ENCODE assay signal across 24 cellular contexts in genomic region chr12:114320910-114321309, GRCh38.
"Had no signal": no experiment of that assay in that cellular context is flagged by ENCODE, and none has a peak within 500 bp of the region (broad histone marks: within the 10 kb centered on the region; RNA-seq: fewer than 3 reads in every experiment).

No MANE protein-coding gene starts in this region.

- H3K4me1 ChIP-seq: neural progenitor cell, parathyroid adenoma, psoas muscle, right lobe of liver, sigmoid colon, stomach, thyroid gland, tibial nerve, upper lobe of left lung, vagina had no signal

- H3K27ac ChIP-seq: neural progenitor cell, ovary, parathyroid adenoma, psoas muscle, right lobe of liver, sigmoid colon, stomach, thoracic aorta, thyroid gland, tibial nerve, upper lobe of left lung, vagina had no signal

- H3K27me3 ChIP-seq: neural progenitor cell, ovary, right lobe of liver, sigmoid colon, thyroid gland, tibial nerve, upper lobe of left lung, vagina had no signal

- ATAC-seq: natural killer cell; psoas muscle; right lobe of liver; stimulated activated effector memory CD8-positive, alpha-beta T cell treated with anti-CD3 and anti-CD28 coated beads, Interleukin-12 subunit alpha, Interleukin-12 subunit beta, amount 100 ng/mL, for 72 hours; stimulated activated naive B cell treated with anti-CD40 and anti-IgM and Interleukin-4, amounts not matched to agents 10 μg/mL and 1 μg/mL and 100 μg/mL, for 72 hours had no signal

- H3K4me3 ChIP-seq: neural progenitor cell, ovary, psoas muscle, right lobe of liver, sigmoid colon, stomach, thoracic aorta, thyroid gland, tibial nerve, upper lobe of left lung, vagina had no signal

- H3K36me3 ChIP-seq: neural progenitor cell, ovary, right lobe of liver, sigmoid colon, stomach, thoracic aorta, thyroid gland, tibial nerve, upper lobe of left lung, vagina had no signal

- H3K9me3 ChIP-seq: ovary, psoas muscle, right lobe of liver, sigmoid colon, stomach, thoracic aorta, thyroid gland, tibial nerve, upper lobe of left lung, vagina had no signal

- DNase-seq: natural killer cell; occipital lobe; ovary; posterior cingulate gyrus; psoas muscle; right lobe of liver; sigmoid colon; small intestine; stimulated activated CD4-positive, alpha-beta T cell treated with anti-CD3 and anti-CD28 coated beads, Interleukin-15, amount 100 ng/mL, for 24 hours; stimulated activated CD4-positive, alpha-beta T cell treated with anti-CD3 and anti-CD28 coated beads, Interleukin-2, amount 100 ng/mL, for 24 hours; stimulated activated CD4-positive, alpha-beta T cell treated with anti-CD3 and anti-CD28 coated beads, Interleukin-2, amount 100 ng/mL, for 48 hours; stimulated activated CD4-positive, alpha-beta T cell treated with anti-CD3 and anti-CD28 coated beads, Interleukin-4, amount 100 ng/mL, for 24 hours; stimulated activated naive B cell treated with anti-CD40 and anti-IgM and Interleukin-4, amounts not matched to agents 10 μg/mL and 1 μg/mL and 100 μg/mL, for 72 hours; stimulated activated naive CD4-positive, alpha-beta T cell treated with Interleukin-2 at 50 U/mL for 16 hours; stomach; thyroid gland; trophoblast cell; upper lobe of left lung had no signal
